In genomic region chr20:33796907-33797544, GRCh38 we compare ENCODE assay signal across 19 cellular contexts. TPM values are rescaled to one million over a fixed set of nuclear protein-coding genes. Genes with fewer than 3 reads are reported as not detected.
A peak's percentile ranks its signal among the peaks of the same experiment; 100 is the strongest.
DNase-seq lines count a peak whose midpoint lies in the region; ATAC-seq and TF ChIP-seq lines count a peak whose summit lies in the region.
"Had no signal": no experiment of that assay in that cellular context is flagged by ENCODE, and none has a peak within 500 bp of the region (broad histone marks: within the 10 kb centered on the region; RNA-seq: fewer than 3 reads in every experiment).

No MANE protein-coding gene starts in this region.

- no peak for TF ChIP-seq CTCF in VCaP (conservative IDR thresholded peaks at IDR 0.05)
- TF ChIP-seq CTCF in mesothelial cell of epicardium (IDR thresholded peaks at IDR 0.05; ENCODE audit: unreplicated experiment): no peak
- no peak for TF ChIP-seq CTCF in thyroid gland (IDR thresholded peaks at IDR 0.05)

- TF ChIP-seq EP300 in Ishikawa (IDR thresholded peaks at IDR 0.05; ENCODE audit: borderline replicate concordance): no peak

- peak overlapping the region; percentile 82 for H3K27ac Mint-ChIP-seq in mesothelial cell of epicardium

- H3K27ac ChIP-seq in VCaP (peak overlapping the region; percentile 54), thyroid gland (peak overlapping the region in 2 of 3 donors; percentile 32 to 51)
- H3K27ac ChIP-seq: BLaER1 treated with 17β-estradiol and CSF1 and Interleukin-3, amounts not matched to agents 10 nM and 100 nM had no signal

- ATAC-seq in GM21619 (IDR thresholded peaks at IDR 0.05; ENCODE audit: unreplicated experiment): no peak
- ATAC-seq: naive thymus-derived CD8-positive, alpha-beta T cell had no signal

- TF ChIP-seq RAD21 in Ishikawa (IDR thresholded peaks at IDR 0.05; ENCODE audit: low read depth): no peak

- peaks cover 9 to 11% of the 10 kb centered on the region in 2 donors for H3K4me1 ChIP-seq in thyroid gland

- no peak for DNase-seq in mesothelial cell of epicardium (ENCODE audit: low spot score in 2 of 2, unreplicated experiment in 2 of 2)
- no peak for DNase-seq in thyroid gland
- DNase-seq in erythroblast (lab: John Stamatoyannopoulos, UW): no peak
- DNase-seq in activated gamma-delta T cell treated with Interleukin-2 at 50 U/mL for 16 hours: no peak
- DNase-seq in HK-2 (ENCODE audit: unreplicated experiment): no peak
- DNase-seq: activated CD4-positive, alpha-beta T cell treated with anti-CD3 and anti-CD28 coated beads, Interleukin-2, amount 50 U/mL, for 1 hour; activated naive CD4-positive, alpha-beta T cell treated with anti-CD3 and anti-CD28 coated beads, Interleukin-2, amount 50 U/mL, for 16 hours; activated T-cell treated with anti-CD3 and anti-CD28 coated beads for 4 hours; DMS 273 treated with DMSO at 0.1 percent for 48 hours; Kasumi-1; naive thymus-derived CD8-positive, alpha-beta T cell; NCI-H2171 treated with DMSO at 0.1 percent for 48 hours; posterior cingulate gyrus; stimulated activated CD4-positive, alpha-beta T cell treated with anti-CD3 and anti-CD28 coated beads, Interleukin-12 subunit alpha, Interleukin-12 subunit beta, amount 100 ng/mL, for 4 hours; SW 1271 had no signal

- no peaks in the 10 kb centered on the region for H3K27me3 ChIP-seq in thyroid gland
- H3K27me3 ChIP-seq: BLaER1 treated with 17β-estradiol and CSF1 and Interleukin-3, amounts not matched to agents 10 nM and 100 nM had no signal

- no peak for TF ChIP-seq POLR2A in thyroid gland (IDR thresholded peaks at IDR 0.05)
- TF ChIP-seq POLR2A in erythroblast (IDR thresholded peaks at IDR 0.05; ENCODE audit: low read length): no peak

- no peaks in the 10 kb centered on the region for H3K27me3 Mint-ChIP-seq in mesothelial cell of epicardium (ENCODE audit: low read depth)
- H3K27me3 Mint-ChIP-seq: naive thymus-derived CD8-positive, alpha-beta T cell had no signal

- no peak overlapping the region for H3K4me3 ChIP-seq in thyroid gland (replicated peaks in 1 of 3)
- H3K4me3 ChIP-seq: BLaER1 treated with 17β-estradiol and CSF1 and Interleukin-3, amounts not matched to agents 10 nM and 100 nM had no signal

- intact Hi-C loops in thyroid gland (cut with DNase I): no loop called here

- no peaks in the 10 kb centered on the region for H3K36me3 ChIP-seq in thyroid gland
- H3K36me3 ChIP-seq: BLaER1 treated with 17β-estradiol and CSF1 and Interleukin-3, amounts not matched to agents 10 nM and 100 nM had no signal

- H3K9me3 ChIP-seq in thyroid gland: no peaks in the 10 kb centered on the region

- H3K4me3 Mint-ChIP-seq in mesothelial cell of epicardium: no peak overlapping the region
- H3K4me3 Mint-ChIP-seq: naive thymus-derived CD8-positive, alpha-beta T cell had no signal

- peaks cover 15% of the 10 kb centered on the region for H3K4me1 Mint-ChIP-seq in mesothelial cell of epicardium

- H3K9me3 Mint-ChIP-seq in mesothelial cell of epicardium: peaks cover 8% of the 10 kb centered on the region
- H3K9me3 Mint-ChIP-seq: naive thymus-derived CD8-positive, alpha-beta T cell had no signal

- 86 to 93% methylated on average over 5 of the region's 5 CpGs for WGBS in thyroid gland, 2 donors

- no peaks in the 10 kb centered on the region for H3K36me3 Mint-ChIP-seq in mesothelial cell of epicardium
- H3K36me3 Mint-ChIP-seq: naive thymus-derived CD8-positive, alpha-beta T cell had no signal

TF ChIP-seq in Ishikawa, 13 proteins besides CTCF, POLR2A, EP300 and RAD21:
- 0 out of 2 replicates have a peak, but pooled peaks have one; percentile 31 for TF ChIP-seq TEAD4 (IDR thresholded peaks at IDR 0.05)
- no peak for TF ChIP-seq TCF12 (IDR thresholded peaks at IDR 0.05; ENCODE audit: low read depth)

RNA-seq across cellular contexts. Expression of gene CHMP4B, which starts 14.1 kb away (rescaled TPM):
- total RNA-seq in mesothelial cell of epicardium (76.9 to 79.4 TPM (median 77.7 TPM) in 3 replicates), thyroid gland (10 to 100 TPM; 70.3 to 93.5 (median 85.7) TPM)
